Comparison of ENCODE assay signal across 25 cellular contexts in the genomic region with DNA sequence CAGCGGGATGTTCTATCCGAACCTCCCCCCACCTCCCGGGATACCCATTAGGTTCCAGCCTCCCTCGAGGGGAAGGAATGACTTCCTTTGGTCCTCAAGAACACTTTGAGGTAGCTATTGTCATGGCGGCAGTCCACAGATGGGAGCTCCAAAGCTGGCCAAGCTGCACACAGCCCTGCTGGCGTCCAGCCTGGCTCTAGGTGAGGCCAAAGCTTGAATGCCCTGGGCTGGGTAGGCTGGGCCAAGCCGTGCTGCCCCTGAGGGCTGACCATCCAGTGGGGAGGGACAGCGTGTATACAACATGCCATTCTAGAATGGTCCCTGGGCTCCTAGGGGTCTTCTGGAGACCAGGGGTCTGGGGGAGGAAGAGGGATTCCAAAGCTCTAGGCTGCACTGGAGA.
"Had no signal": no experiment of that assay in that cellular context is flagged by ENCODE, and none has a peak within 500 bp of the region (broad histone marks: within the 10 kb centered on the region; RNA-seq: fewer than 3 reads in every experiment).

No MANE protein-coding gene starts in this region.

- H3K36me3 Mint-ChIP-seq: activated naive CD4-positive, alpha-beta T cell treated with anti-CD3 and anti-CD28 coated beads, Interleukin-2, amount 50 U/mL, for 24 hours had no signal

- H3K4me1 ChIP-seq: colonic mucosa, pancreas, prostate gland, transverse colon had no signal

- H3K4me3 Mint-ChIP-seq: activated CD4-positive, alpha-beta memory T cell treated with anti-CD3 and anti-CD28 coated beads, Interleukin-2, amount 10 ng/mL, durations not matched to agents 7 days and 5 days; activated CD4-positive, alpha-beta T cell treated with anti-CD3 and anti-CD28 coated beads, Interleukin-2, amount 10 ng/mL, durations not matched to agents 24 days and 14 days; activated naive CD4-positive, alpha-beta T cell treated with anti-CD3 and anti-CD28 coated beads, Interleukin-2, amount 50 U/mL, for 24 hours; activated naive CD8-positive, alpha-beta T cell treated with anti-CD3 and anti-CD28 coated beads, Interleukin-2, amount 50 U/mL, for 24 hours; activated T-cell treated with anti-CD3 and anti-CD28 coated beads, Interleukin-2, amount 50 U/mL, for 24 hours; activated T-helper 17 cell treated with anti-CD3 and anti-CD28 coated beads, Interleukin-2, amount 50 U/mL, for 72 hours; central memory CD8-positive, alpha-beta T cell; nephron progenitor cell; T-helper 17 cell had no signal

- H3K27me3 Mint-ChIP-seq: activated CD4-positive, alpha-beta memory T cell treated with anti-CD3 and anti-CD28 coated beads, Interleukin-2, amount 10 ng/mL, durations not matched to agents 7 days and 5 days; activated CD4-positive, alpha-beta T cell treated with anti-CD3 and anti-CD28 coated beads, Interleukin-2, amount 10 ng/mL, durations not matched to agents 24 days and 14 days; activated naive CD4-positive, alpha-beta T cell treated with anti-CD3 and anti-CD28 coated beads, Interleukin-2, amount 50 U/mL, for 24 hours; activated naive CD8-positive, alpha-beta T cell treated with anti-CD3 and anti-CD28 coated beads, Interleukin-2, amount 50 U/mL, for 24 hours; activated T-cell treated with anti-CD3 and anti-CD28 coated beads, Interleukin-2, amount 50 U/mL, for 24 hours; activated T-helper 17 cell treated with anti-CD3 and anti-CD28 coated beads, Interleukin-2, amount 50 U/mL, for 72 hours; central memory CD8-positive, alpha-beta T cell; T-helper 17 cell had no signal

- H3K27ac ChIP-seq: colonic mucosa, epithelial cell of prostate, esophagus squamous epithelium, pancreas, prostate gland, transverse colon had no signal

- H3K4me3 ChIP-seq: colonic mucosa, esophagus squamous epithelium, pancreas, prostate gland, transverse colon had no signal

- H3K27ac Mint-ChIP-seq: activated CD4-positive, alpha-beta memory T cell treated with anti-CD3 and anti-CD28 coated beads, Interleukin-2, amount 10 ng/mL, durations not matched to agents 7 days and 5 days; activated CD4-positive, alpha-beta T cell treated with anti-CD3 and anti-CD28 coated beads, Interleukin-2, amount 10 ng/mL, durations not matched to agents 24 days and 14 days; activated naive CD4-positive, alpha-beta T cell treated with anti-CD3 and anti-CD28 coated beads, Interleukin-2, amount 50 U/mL, for 24 hours; activated T-cell treated with anti-CD3 and anti-CD28 coated beads, Interleukin-2, amount 50 U/mL, for 24 hours; activated T-helper 17 cell treated with anti-CD3 and anti-CD28 coated beads, Interleukin-2, amount 50 U/mL, for 72 hours; nephron progenitor cell; T-helper 17 cell had no signal

- ATAC-seq: activated naive CD8-positive, alpha-beta T cell treated with anti-CD3 and anti-CD28 coated beads, Interleukin-2, amount 50 U/mL, for 24 hours; activated T-helper 17 cell treated with anti-CD3 and anti-CD28 coated beads, Interleukin-2, amount 50 U/mL, for 72 hours; pancreas; T-helper 17 cell had no signal

- H3K9me3 Mint-ChIP-seq: activated CD4-positive, alpha-beta memory T cell treated with anti-CD3 and anti-CD28 coated beads, Interleukin-2, amount 10 ng/mL, durations not matched to agents 7 days and 5 days; activated CD4-positive, alpha-beta T cell treated with anti-CD3 and anti-CD28 coated beads, Interleukin-2, amount 10 ng/mL, durations not matched to agents 24 days and 14 days; activated naive CD4-positive, alpha-beta T cell treated with anti-CD3 and anti-CD28 coated beads, Interleukin-2, amount 50 U/mL, for 24 hours; activated naive CD8-positive, alpha-beta T cell treated with anti-CD3 and anti-CD28 coated beads, Interleukin-2, amount 50 U/mL, for 24 hours; activated T-cell treated with anti-CD3 and anti-CD28 coated beads, Interleukin-2, amount 50 U/mL, for 24 hours; activated T-helper 17 cell treated with anti-CD3 and anti-CD28 coated beads, Interleukin-2, amount 50 U/mL, for 72 hours; central memory CD8-positive, alpha-beta T cell; nephron progenitor cell had no signal

- H3K36me3 ChIP-seq: colonic mucosa, esophagus squamous epithelium, pancreas, prostate gland, transverse colon had no signal

- H3K27me3 ChIP-seq: colonic mucosa, esophagus squamous epithelium, pancreas, transverse colon had no signal

- H3K4me1 Mint-ChIP-seq: activated CD4-positive, alpha-beta memory T cell treated with anti-CD3 and anti-CD28 coated beads, Interleukin-2, amount 10 ng/mL, durations not matched to agents 7 days and 5 days; activated CD4-positive, alpha-beta T cell treated with anti-CD3 and anti-CD28 coated beads, Interleukin-2, amount 10 ng/mL, durations not matched to agents 24 days and 14 days; activated naive CD4-positive, alpha-beta T cell treated with anti-CD3 and anti-CD28 coated beads, Interleukin-2, amount 50 U/mL, for 24 hours; activated naive CD8-positive, alpha-beta T cell treated with anti-CD3 and anti-CD28 coated beads, Interleukin-2, amount 50 U/mL, for 24 hours; activated T-helper 17 cell treated with anti-CD3 and anti-CD28 coated beads, Interleukin-2, amount 50 U/mL, for 72 hours; central memory CD8-positive, alpha-beta T cell had no signal

- FAIRE-seq: endometrium, keratinocyte, pancreas had no signal

- DNase-seq: activated CD4-positive, alpha-beta memory T cell treated with anti-CD3 and anti-CD28 coated beads, Interleukin-2, amount 10 ng/mL, durations not matched to agents 7 days and 5 days; activated CD4-positive, alpha-beta T cell treated with anti-CD3 and anti-CD28 coated beads, Interleukin-2, amount 10 ng/mL, durations not matched to agents 24 days and 14 days; activated CD4-positive, CD25-positive, alpha-beta regulatory T cell treated with anti-CD3 and anti-CD28 coated beads, Interleukin-2, amount 50 U/mL, for 72 hours; activated CD8-positive, alpha-beta memory T cell treated with anti-CD3 and anti-CD28 coated beads, Interleukin-2, amount 50 U/mL, for 48 hours; activated naive CD8-positive, alpha-beta T cell treated with anti-CD3 and anti-CD28 coated beads, Interleukin-2, amount 50 U/mL, for 24 hours; activated T-cell treated with anti-CD3 and anti-CD28 coated beads, Interleukin-2, amount 50 U/mL, for 24 hours; amygdala; colonic mucosa; effector CD8-positive, alpha-beta T cell; esophagus squamous epithelium; foreskin melanocyte; hippocampal formation; nephron progenitor cell; stimulated activated CD4-positive, alpha-beta T cell treated with anti-CD3 and anti-CD28 coated beads, Interleukin-2, amount 100 ng/mL, for 48 hours; stimulated activated naive CD4-positive, alpha-beta T cell treated with Interleukin-2 at 50 U/mL for 16 hours; T-helper 17 cell; transverse colon had no signal

- H3K9me3 ChIP-seq: colonic mucosa, esophagus squamous epithelium, pancreas, prostate gland, transverse colon had no signal
